Comparison of ENCODE assay signal across 16 cellular contexts in the genomic region with DNA sequence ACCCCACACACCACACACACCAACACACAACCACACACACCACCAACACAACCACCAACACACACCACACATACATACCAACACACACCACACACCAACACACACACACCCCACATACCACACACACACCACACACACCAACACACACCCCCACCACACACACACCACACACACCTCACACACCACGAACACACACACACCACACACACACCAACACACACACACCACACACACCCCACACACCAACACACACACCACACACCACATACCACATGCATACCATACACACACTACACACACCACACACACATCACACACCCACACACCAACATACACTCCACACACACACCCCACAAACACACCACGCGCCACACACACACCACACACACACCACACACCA.
DNase-seq lines count a peak whose midpoint lies in the region; ATAC-seq, FAIRE-seq and TF ChIP-seq lines count a peak whose summit lies in the region.
"Had no signal": no experiment of that assay in that cellular context is flagged by ENCODE, and none has a peak within 500 bp of the region (broad histone marks: within the 10 kb centered on the region; RNA-seq: fewer than 3 reads in every experiment).

No MANE protein-coding gene starts in this region.

- no peak overlapping the region for H3K4me3 Mint-ChIP-seq in MCF 10A (ENCODE audit: unreplicated experiment)
- no peak overlapping the region for H3K4me3 Mint-ChIP-seq in activated T-cell treated with anti-CD3 and anti-CD28 coated beads, Interleukin-2, amount 50 U/mL, for 72 hours
- H3K4me3 Mint-ChIP-seq: B cell; CD4-positive, alpha-beta T cell had no signal

- FAIRE-seq in HTR-8/SVneo (lab: Jason Lieb, UNC) (peak; percentile 100), bronchial epithelial cell (lab: Jason Lieb, UNC) (peak; percentile 97), frontal cortex (lab: Jason Lieb, UNC) (no peak)

- no peak overlapping the region for H3K9ac ChIP-seq in mammary epithelial cell (ENCODE audit: insufficient read depth, low read length)

- in situ Hi-C loops in mammary epithelial cell (cut with MboI; ENCODE audit: low sequenced_read_pairs in 2 of 2): no loop called here

- no peak for ATAC-seq in sciatic nerve
- ATAC-seq in activated T-cell treated with anti-CD3 and anti-CD28 coated beads, Interleukin-2, amount 50 U/mL, for 72 hours (replicated peaks in 1 of 2): no peak

- no peaks in the 10 kb centered on the region for H4K20me1 ChIP-seq in mammary epithelial cell (ENCODE audit: insufficient read depth, low read length)

- BruUV-seq in MCF 10A (replicated peaks; lab: Mats Ljungman, UMichigan) (no TSS peak), mammary epithelial cell (replicated peaks; lab: Mats Ljungman, UMichigan) (no TSS peak)

- peaks cover 35% of the 10 kb centered on the region for H3K36me3 Mint-ChIP-seq in MCF 10A (ENCODE audit: insufficient read depth, unreplicated experiment)
- no peaks in the 10 kb centered on the region for H3K36me3 Mint-ChIP-seq in activated T-cell treated with anti-CD3 and anti-CD28 coated beads, Interleukin-2, amount 50 U/mL, for 72 hours (ENCODE audit: insufficient read depth in 2 of 2)

- H3K4me1 Mint-ChIP-seq in MCF 10A (ENCODE audit: insufficient read depth, unreplicated experiment): peaks cover 7% of the 10 kb centered on the region
- no peaks in the 10 kb centered on the region for H3K4me1 Mint-ChIP-seq in activated T-cell treated with anti-CD3 and anti-CD28 coated beads, Interleukin-2, amount 50 U/mL, for 72 hours (ENCODE audit: low read depth)
- H3K4me1 Mint-ChIP-seq: B cell had no signal

- no peak for DNase-seq in MCF 10A (ENCODE audit: unreplicated experiment)
- DNase-seq in mammary epithelial cell: no peak
- no peak for DNase-seq in HTR-8/SVneo (ENCODE audit: insufficient read length, low spot score)
- no peak for DNase-seq in bronchial epithelial cell (ENCODE audit: low read depth)
- DNase-seq in sciatic nerve (ENCODE audit: low spot score): peak; percentile 5
- DNase-seq in esophagus squamous epithelium (lab: John Stamatoyannopoulos, UW): no peak
- DNase-seq in activated T-cell treated with anti-CD3 and anti-CD28 coated beads, Interleukin-2, amount 50 U/mL, for 72 hours: no peak
- DNase-seq in frontal cortex (ENCODE audit: low spot score in 2 of 2): no peak
- DNase-seq: ACHN; C1 segment of cervical spinal cord; CD4-positive, alpha-beta T cell; DMS153; DND-41; GDM1; HCEC 1CT had no signal

- POLR2A ChIA-PET in MCF 10A (lab: Yijun Ruan, JAX): no interaction called here

- TF ChIP-seq CTCF in MCF 10A (IDR thresholded peaks at IDR 0.05; ENCODE audit: unreplicated experiment) (no peak), mammary epithelial cell (conservative IDR thresholded peaks at IDR 0.05 in 1 of 2, IDR thresholded peaks at IDR 0.05 in 1 of 2; ENCODE audit: extremely low read depth in 1 of 2, insufficient read depth in 1 of 2, low read depth in 1 of 2, low read length in 2 of 2) (no peak), bronchial epithelial cell (IDR thresholded peaks at IDR 0.05; ENCODE audit: insufficient read depth, low read length, severe bottlenecking) (no peak), esophagus squamous epithelium (IDR thresholded peaks at IDR 0.05) (no peak)

- H3K27ac ChIP-seq in mammary epithelial cell (ENCODE audit: insufficient read depth, low read depth, low read length) (no peak overlapping the region), esophagus squamous epithelium (no peak overlapping the region)

- no peak overlapping the region for H2AFZ ChIP-seq in mammary epithelial cell (ENCODE audit: low read depth, low read length)

- no peaks in the 10 kb centered on the region for H3K27me3 Mint-ChIP-seq in MCF 10A (ENCODE audit: insufficient read depth, unreplicated experiment)
- H3K27me3 Mint-ChIP-seq in activated T-cell treated with anti-CD3 and anti-CD28 coated beads, Interleukin-2, amount 50 U/mL, for 72 hours (ENCODE audit: low read depth): no peaks in the 10 kb centered on the region
- H3K27me3 Mint-ChIP-seq: B cell; CD4-positive, alpha-beta T cell had no signal

- TF ChIP-seq POLR2A in esophagus squamous epithelium (IDR thresholded peaks at IDR 0.05): no peak

- intact Hi-C loops in MCF 10A (cut with micrococcal nuclease) (no loop called here), mammary epithelial cell (cut with micrococcal nuclease) (no loop called here), sciatic nerve (cut with DNase I) (loop anchor here (5.0 kb wide), 1 partner anchor 1810 kb away; no protein-coding TSS in a partner anchor), esophagus squamous epithelium (cut with DNase I) (no loop called here)

- H3K4me3 ChIP-seq in mammary epithelial cell (replicated peaks in 1 of 3; ENCODE audit: insufficient read depth in 1 of 3, low read depth in 2 of 3, low read length in 3 of 3): no peak overlapping the region
- no peak overlapping the region for H3K4me3 ChIP-seq in bronchial epithelial cell (ENCODE audit: low read depth, low read length)
- H3K4me3 ChIP-seq in esophagus squamous epithelium: no peak overlapping the region

- peak overlapping the region; percentile 28 for H3K27ac Mint-ChIP-seq in MCF 10A (ENCODE audit: low read depth, unreplicated experiment)
- no peak overlapping the region for H3K27ac Mint-ChIP-seq in activated T-cell treated with anti-CD3 and anti-CD28 coated beads, Interleukin-2, amount 50 U/mL, for 72 hours
- H3K27ac Mint-ChIP-seq: B cell; CD4-positive, alpha-beta T cell had no signal

- H3K36me3 ChIP-seq in mammary epithelial cell (ENCODE audit: insufficient read depth, low read length): no peaks in the 10 kb centered on the region
- H3K36me3 ChIP-seq in bronchial epithelial cell (ENCODE audit: control insufficient read depth, insufficient read depth, low read length): no peaks in the 10 kb centered on the region
- H3K36me3 ChIP-seq in esophagus squamous epithelium: peaks cover 0 to 35% (median 0%) of the 10 kb centered on the region in 3 donors

- H3K27me3 ChIP-seq in mammary epithelial cell (ENCODE audit: insufficient read depth, low read length) (no peaks in the 10 kb centered on the region), bronchial epithelial cell (ENCODE audit: control insufficient read depth, insufficient read depth, low read length) (no peaks in the 10 kb centered on the region), esophagus squamous epithelium (no peaks in the 10 kb centered on the region)

- CTCF ChIA-PET in MCF 10A (lab: Yijun Ruan, JAX) (no interaction called here), mammary epithelial cell (lab: Charles Lee; ENCODE audit: low non-redundant PET) (no interaction called here)

- no peaks in the 10 kb centered on the region for H3K4me1 ChIP-seq in mammary epithelial cell (ENCODE audit: insufficient read depth, low read length)
- H3K4me1 ChIP-seq in esophagus squamous epithelium: peaks cover 0 to 17% (median 5%) of the 10 kb centered on the region in 3 donors

- no peaks in the 10 kb centered on the region for H3K9me3 Mint-ChIP-seq in MCF 10A (ENCODE audit: unreplicated experiment)
- H3K9me3 Mint-ChIP-seq in activated T-cell treated with anti-CD3 and anti-CD28 coated beads, Interleukin-2, amount 50 U/mL, for 72 hours: peaks cover 3 to 5% of the 10 kb centered on the region in 2 donors
- H3K9me3 Mint-ChIP-seq: CD4-positive, alpha-beta T cell had no signal

- no peaks in the 10 kb centered on the region for H3K79me2 ChIP-seq in mammary epithelial cell (ENCODE audit: insufficient read depth, low read length)

- WGBS in mammary epithelial cell (ENCODE audit: low coverage, missing lambda C conversion rate): no CpG with 5 or more reads among the region's 3 CpGs
- 53 to 67% methylated on average over 3 of the region's 3 CpGs for WGBS in esophagus squamous epithelium, 2 donors

- dilution Hi-C loops in mammary epithelial cell (cut with HindIII; ENCODE audit: low sequenced_read_pairs): no loop called here

- H3K9me3 ChIP-seq in mammary epithelial cell (replicated peaks; ENCODE audit: insufficient read depth, low read length): no peaks in the 10 kb centered on the region
- no peaks in the 10 kb centered on the region for H3K9me3 ChIP-seq in esophagus squamous epithelium

- no peak overlapping the region for H3K4me2 ChIP-seq in mammary epithelial cell (ENCODE audit: insufficient read depth, low read depth, low read length)
